Comparison of ENCODE assay signal across 17 cellular contexts in the genomic region with DNA sequence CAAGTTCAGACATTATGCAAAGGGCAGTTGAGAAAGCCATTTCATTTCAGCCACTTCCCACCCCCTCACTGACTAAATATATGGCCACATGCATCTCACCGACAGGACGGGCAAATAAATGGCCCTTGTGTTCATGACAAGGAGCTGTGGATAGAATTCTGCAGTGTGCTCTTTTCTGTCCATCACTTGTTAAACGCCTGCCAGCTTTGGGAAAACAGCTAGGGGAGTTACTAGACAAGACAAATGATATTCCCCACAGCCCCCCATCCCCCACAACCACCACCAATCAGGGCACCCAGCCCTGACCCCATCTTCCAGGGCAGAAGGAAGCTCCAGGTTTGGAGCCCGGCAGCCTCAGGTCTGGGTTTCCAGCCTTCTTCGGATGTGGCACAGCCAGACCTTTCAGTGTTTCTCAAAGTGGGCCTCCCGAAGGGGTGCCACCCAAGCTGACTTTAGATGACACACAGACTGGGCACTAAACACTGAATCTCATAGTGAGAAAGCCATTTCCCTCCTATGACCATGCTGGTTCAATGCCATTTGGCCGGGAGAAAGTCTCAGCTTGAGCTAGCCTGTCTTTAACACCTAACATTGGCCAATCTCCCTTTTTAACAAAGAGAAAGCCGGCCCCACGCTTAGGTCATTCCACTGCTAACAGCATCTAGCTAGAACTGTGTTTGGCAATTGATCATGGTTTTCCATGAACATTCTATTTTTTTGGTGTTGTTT. TPM values are rescaled to one million over a fixed set of nuclear protein-coding genes. Genes with fewer than 3 reads are reported as not detected.
DNase-seq lines count a peak whose midpoint lies in the region; ATAC-seq and TF ChIP-seq lines count a peak whose summit lies in the region.
"Had no signal": no experiment of that assay in that cellular context is flagged by ENCODE, and none has a peak within 500 bp of the region (broad histone marks: within the 10 kb centered on the region; RNA-seq: fewer than 3 reads in every experiment).

No MANE protein-coding gene starts in this region.

- H3K36me3 Mint-ChIP-seq in neural crest cell (ENCODE audit: low read depth): no peaks in the 10 kb centered on the region
- no peaks in the 10 kb centered on the region for H3K36me3 Mint-ChIP-seq in activated CD8-positive, alpha-beta T cell treated with anti-CD3 and anti-CD28 coated beads, Interleukin-2, amount 10 ng/mL, durations not matched to agents 7 days and 5 days (ENCODE audit: low read depth)
- H3K36me3 Mint-ChIP-seq in activated naive CD4-positive, alpha-beta T cell treated with anti-CD3 and anti-CD28 coated beads for 36 hours (ENCODE audit: low read depth): no peaks in the 10 kb centered on the region
- no peaks in the 10 kb centered on the region for H3K36me3 Mint-ChIP-seq in activated CD4-positive, alpha-beta T cell treated with anti-CD3 and anti-CD28 coated beads for 36 hours (ENCODE audit: low read depth)

- no peaks in the 10 kb centered on the region for H3K79me2 ChIP-seq in ACC112 (ENCODE audit: control insufficient read depth, insufficient read depth, low read length, unreplicated experiment)

- H3K36me3 ChIP-seq in ACC112 (ENCODE audit: insufficient read depth, low read length): no peaks in the 10 kb centered on the region
- H3K36me3 ChIP-seq in RWPE2 (ENCODE audit: low read depth): no peaks in the 10 kb centered on the region
- H3K36me3 ChIP-seq: gastrocnemius medialis had no signal

- TF ChIP-seq CTCF in RWPE2 (IDR thresholded peaks at IDR 0.05; ENCODE audit: poor library complexity, severe bottlenecking): no peak
- TF ChIP-seq CTCF in neural crest cell (conservative IDR thresholded peaks at IDR 0.05): no peak

- H3K4me1 Mint-ChIP-seq in neural crest cell: peaks cover 35% of the 10 kb centered on the region
- peaks cover 9% of the 10 kb centered on the region for H3K4me1 Mint-ChIP-seq in activated CD8-positive, alpha-beta T cell treated with anti-CD3 and anti-CD28 coated beads, Interleukin-2, amount 10 ng/mL, durations not matched to agents 7 days and 5 days (ENCODE audit: low read depth)
- peaks cover 15% of the 10 kb centered on the region for H3K4me1 Mint-ChIP-seq in activated naive CD4-positive, alpha-beta T cell treated with anti-CD3 and anti-CD28 coated beads for 36 hours (ENCODE audit: low read depth)
- peaks cover 8% of the 10 kb centered on the region for H3K4me1 Mint-ChIP-seq in activated CD4-positive, alpha-beta T cell treated with anti-CD3 and anti-CD28 coated beads for 36 hours

- H3K4me1 ChIP-seq in ACC112 (ENCODE audit: control insufficient read depth, insufficient read depth, low read length, unreplicated experiment) (peaks cover 14% of the 10 kb centered on the region), RWPE2 (ENCODE audit: insufficient read depth, poor library complexity, severe bottlenecking) (no peaks in the 10 kb centered on the region)

- H3K9me3 ChIP-seq in RWPE2 (ENCODE audit: severe bottlenecking): no peaks in the 10 kb centered on the region
- H3K9me3 ChIP-seq: gastrocnemius medialis had no signal

- H3K27me3 ChIP-seq in ACC112 (ENCODE audit: insufficient read depth, low read length): peaks cover 4% of the 10 kb centered on the region; the same call in 1 of the 2 replicates
- H3K27me3 ChIP-seq in RWPE2 (ENCODE audit: insufficient read depth, poor library complexity, severe bottlenecking): no peaks in the 10 kb centered on the region
- H3K27me3 ChIP-seq: gastrocnemius medialis had no signal

- H3K27ac ChIP-seq in ACC112 (ENCODE audit: low read depth, low read length) (no peak overlapping the region), RWPE2 (ENCODE audit: poor library complexity, severe bottlenecking) (no peak overlapping the region)
- H3K27ac ChIP-seq: RWPE1 had no signal

- H3K9me3 Mint-ChIP-seq in neural crest cell: no peaks in the 10 kb centered on the region
- no peaks in the 10 kb centered on the region for H3K9me3 Mint-ChIP-seq in activated CD8-positive, alpha-beta T cell treated with anti-CD3 and anti-CD28 coated beads, Interleukin-2, amount 10 ng/mL, durations not matched to agents 7 days and 5 days (ENCODE audit: insufficient read depth)
- no peaks in the 10 kb centered on the region for H3K9me3 Mint-ChIP-seq in activated naive CD4-positive, alpha-beta T cell treated with anti-CD3 and anti-CD28 coated beads for 36 hours
- no peaks in the 10 kb centered on the region for H3K9me3 Mint-ChIP-seq in activated CD4-positive, alpha-beta T cell treated with anti-CD3 and anti-CD28 coated beads for 36 hours (ENCODE audit: low read depth)
- H3K9me3 Mint-ChIP-seq: activated B cell treated with CpG ODN at 0.5 μM for 24 hours; T-helper 1 cell treated with Interleukin-12 subunit alpha and Interleukin-12 subunit beta and Interleukin-4 antibody, amounts not matched to agents 30 μg/mL and 1 μg/mL, for 36 hours had no signal

- no peak overlapping the region for H3K4me3 ChIP-seq in ACC112 (ENCODE audit: low read depth, low read length)
- no peak overlapping the region for H3K4me3 ChIP-seq in RWPE2 (ENCODE audit: severe bottlenecking)
- H3K4me3 ChIP-seq: gastrocnemius medialis had no signal

- ATAC-seq in RWPE2 (ENCODE audit: low read depth): peak; percentile 17; the same call in 2 of the 3 replicates
- ATAC-seq in activated CD8-positive, alpha-beta T cell treated with anti-CD3 and anti-CD28 coated beads, Interleukin-2, amount 10 ng/mL, durations not matched to agents 7 days and 5 days: no peak
- no peak for ATAC-seq in activated CD4-positive, alpha-beta T cell treated with anti-CD3 and anti-CD28 coated beads for 36 hours

- peaks cover 31% of the 10 kb centered on the region for H3K27me3 Mint-ChIP-seq in neural crest cell (ENCODE audit: low read depth)
- peaks cover 31% of the 10 kb centered on the region for H3K27me3 Mint-ChIP-seq in activated CD8-positive, alpha-beta T cell treated with anti-CD3 and anti-CD28 coated beads, Interleukin-2, amount 10 ng/mL, durations not matched to agents 7 days and 5 days (ENCODE audit: low read depth)
- peaks cover 30% of the 10 kb centered on the region for H3K27me3 Mint-ChIP-seq in activated naive CD4-positive, alpha-beta T cell treated with anti-CD3 and anti-CD28 coated beads for 36 hours (ENCODE audit: low read depth)
- peaks cover 34% of the 10 kb centered on the region for H3K27me3 Mint-ChIP-seq in activated CD4-positive, alpha-beta T cell treated with anti-CD3 and anti-CD28 coated beads for 36 hours

- intact Hi-C loops in activated naive CD4-positive, alpha-beta T cell treated with anti-CD3 and anti-CD28 coated beads for 36 hours (cut with micrococcal nuclease): no loop called here
- intact Hi-C loops in activated CD4-positive, alpha-beta T cell treated with anti-CD3 and anti-CD28 coated beads for 36 hours (cut with DNase I, micrococcal nuclease): no loop called here

- CTCF ChIA-PET in activated CD8-positive, alpha-beta T cell treated with anti-CD3 and anti-CD28 coated beads, Interleukin-2, amount 10 ng/mL, durations not matched to agents 7 days and 5 days (lab: Charles Lee): interaction anchor here (1.7 kb wide), 1 partner anchor 54 kb away, joined by 7 read pairs; no protein-coding TSS in a partner anchor
- CTCF ChIA-PET in activated naive CD4-positive, alpha-beta T cell treated with anti-CD3 and anti-CD28 coated beads for 36 hours (lab: Charles Lee): interaction anchor here (0.6 to 1.4 kb wide), 3 partner anchors 20 to 106 kb away, joined by 3 read pairs; no protein-coding TSS in a partner anchor
- CTCF ChIA-PET in activated CD4-positive, alpha-beta T cell treated with anti-CD3 and anti-CD28 coated beads for 36 hours (lab: Charles Lee): interaction anchor here (0.6 to 3.0 kb wide), 7 partner anchors 9 to 652 kb away, joined by 3 to 14 read pairs (median 3); no protein-coding TSS in a partner anchor

- POLR2A ChIA-PET in activated CD8-positive, alpha-beta T cell treated with anti-CD3 and anti-CD28 coated beads, Interleukin-2, amount 10 ng/mL, durations not matched to agents 7 days and 5 days (lab: Charles Lee): no interaction called here
- POLR2A ChIA-PET in activated CD4-positive, alpha-beta T cell treated with anti-CD3 and anti-CD28 coated beads for 36 hours (lab: Charles Lee): no interaction called here

- H2AFZ ChIP-seq in ACC112 (ENCODE audit: low read length, unreplicated experiment): peak overlapping the region; percentile 3

- DNase-seq in RWPE2 (ENCODE audit: low spot score): no peak
- DNase-seq in foreskin melanocyte: peak; percentile 23
- no peak for DNase-seq in neural crest cell (ENCODE audit: low read depth, low spot score)
- DNase-seq in NCI-H748 treated with DMSO at 0.1 percent for 48 hours (lab: John Stamatoyannopoulos, UW): no peak
- DNase-seq in activated CD8-positive, alpha-beta T cell treated with anti-CD3 and anti-CD28 coated beads, Interleukin-2, amount 10 ng/mL, durations not matched to agents 7 days and 5 days: no peak
- no peak for DNase-seq in activated naive CD4-positive, alpha-beta T cell treated with anti-CD3 and anti-CD28 coated beads for 36 hours
- DNase-seq in activated CD4-positive, alpha-beta T cell treated with anti-CD3 and anti-CD28 coated beads for 36 hours: no peak
- DNase-seq: ACHN; activated B cell treated with CpG ODN at 0.5 μM for 24 hours; activated naive CD4-positive, alpha-beta T cell; effector CD8-positive, alpha-beta T cell; NCI-H2081; NCI-H774 had no signal

- peak overlapping the region; percentile 21 for H3K4me3 Mint-ChIP-seq in neural crest cell
- no peak overlapping the region for H3K4me3 Mint-ChIP-seq in activated CD8-positive, alpha-beta T cell treated with anti-CD3 and anti-CD28 coated beads, Interleukin-2, amount 10 ng/mL, durations not matched to agents 7 days and 5 days
- H3K4me3 Mint-ChIP-seq in activated naive CD4-positive, alpha-beta T cell treated with anti-CD3 and anti-CD28 coated beads for 36 hours: no peak overlapping the region
- H3K4me3 Mint-ChIP-seq in activated CD4-positive, alpha-beta T cell treated with anti-CD3 and anti-CD28 coated beads for 36 hours: no peak overlapping the region
- H3K4me3 Mint-ChIP-seq: activated B cell treated with CpG ODN at 0.5 μM for 24 hours; T-helper 1 cell treated with Interleukin-12 subunit alpha and Interleukin-12 subunit beta and Interleukin-4 antibody, amounts not matched to agents 30 μg/mL and 1 μg/mL, for 36 hours had no signal

- no peak overlapping the region for H3K27ac Mint-ChIP-seq in neural crest cell (ENCODE audit: unreplicated experiment)
- no peak overlapping the region for H3K27ac Mint-ChIP-seq in activated CD8-positive, alpha-beta T cell treated with anti-CD3 and anti-CD28 coated beads, Interleukin-2, amount 10 ng/mL, durations not matched to agents 7 days and 5 days
- H3K27ac Mint-ChIP-seq in activated naive CD4-positive, alpha-beta T cell treated with anti-CD3 and anti-CD28 coated beads for 36 hours: no peak overlapping the region
- no peak overlapping the region for H3K27ac Mint-ChIP-seq in activated CD4-positive, alpha-beta T cell treated with anti-CD3 and anti-CD28 coated beads for 36 hours
- H3K27ac Mint-ChIP-seq: activated B cell treated with CpG ODN at 0.5 μM for 24 hours; T-helper 1 cell treated with Interleukin-12 subunit alpha and Interleukin-12 subunit beta and Interleukin-4 antibody, amounts not matched to agents 30 μg/mL and 1 μg/mL, for 36 hours had no signal

RNA-seq across cellular contexts. Expression of gene RIPOR3, which starts 4.0 kb away (rescaled TPM):
- total RNA-seq in neural crest cell: 0.43 and 0.44 TPM in 2 replicates
- not detected for total RNA-seq in activated CD8-positive, alpha-beta T cell treated with anti-CD3 and anti-CD28 coated beads, Interleukin-2, amount 10 ng/mL, durations not matched to agents 7 days and 5 days
- total RNA-seq in activated naive CD4-positive, alpha-beta T cell treated with anti-CD3 and anti-CD28 coated beads for 36 hours: not detected
- not detected for total RNA-seq in activated CD4-positive, alpha-beta T cell treated with anti-CD3 and anti-CD28 coated beads for 36 hours
- total RNA-seq: activated B cell treated with CpG ODN at 0.5 μM for 24 hours had no signal

RNA-seq across cellular contexts. Expression of gene PARD6B, which starts 36.1 kb away (rescaled TPM):
- total RNA-seq in neural crest cell: 9.5 and 9.8 TPM in 2 replicates
- 1 to 10 TPM; 4.3 to 6.0 TPM for total RNA-seq in activated CD8-positive, alpha-beta T cell treated with anti-CD3 and anti-CD28 coated beads, Interleukin-2, amount 10 ng/mL, durations not matched to agents 7 days and 5 days
- total RNA-seq in activated naive CD4-positive, alpha-beta T cell treated with anti-CD3 and anti-CD28 coated beads for 36 hours: 1 to 10 TPM; 3.3 to 3.9 TPM
- 1 to 10 TPM; 4.9 to 6.2 TPM for total RNA-seq in activated CD4-positive, alpha-beta T cell treated with anti-CD3 and anti-CD28 coated beads for 36 hours
